In the genomic region with DNA sequence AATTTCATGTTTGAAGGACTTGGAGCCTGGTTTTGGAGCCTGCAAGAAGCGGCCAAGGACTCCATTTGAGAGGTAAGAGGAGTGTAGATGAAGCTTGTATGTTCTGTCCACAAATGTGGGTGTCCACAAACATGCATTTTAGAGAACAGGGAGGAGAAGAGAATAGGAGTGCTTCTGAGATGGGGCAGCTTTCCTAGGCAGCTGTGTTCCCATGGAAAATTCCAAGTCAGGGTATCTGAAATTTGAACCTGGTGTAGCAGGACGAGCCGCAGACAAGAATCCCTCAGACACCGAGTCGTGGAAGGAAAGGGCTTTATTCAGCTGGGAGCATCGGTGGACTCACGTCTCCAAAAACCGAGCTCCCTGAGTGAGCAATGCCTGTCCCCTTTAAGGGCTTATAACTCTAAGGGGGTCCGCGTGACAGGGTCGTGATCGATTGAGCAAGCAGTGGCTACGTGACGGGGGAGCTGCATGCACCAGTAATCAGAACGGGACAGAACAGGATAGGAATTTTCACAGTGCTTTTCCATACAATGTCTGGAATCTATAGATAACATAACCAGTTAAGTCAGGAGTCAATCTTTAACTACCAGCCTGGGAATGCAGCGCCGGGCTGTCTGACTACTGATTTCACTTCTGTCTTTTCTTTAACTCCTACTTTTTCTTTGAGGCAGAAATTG, we compare ENCODE assay signal across 30 cellular contexts.
DNase-seq lines count a peak whose midpoint lies in the region; ATAC-seq and TF ChIP-seq lines count a peak whose summit lies in the region.
"Had no signal": no experiment of that assay in that cellular context is flagged by ENCODE, and none has a peak within 500 bp of the region (broad histone marks: within the 10 kb centered on the region; RNA-seq: fewer than 3 reads in every experiment).

No MANE protein-coding gene starts in this region.

- H2BK5ac ChIP-seq in trophoblast cell (ENCODE audit: low read depth, low read length, poor library complexity), result peak overlapping the region; percentile 90

- H3K27ac Mint-ChIP-seq in activated CD8-positive, alpha-beta T cell treated with anti-CD3 and anti-CD28 coated beads for 36 hours, result no peak overlapping the region
- no peak overlapping the region for H3K27ac Mint-ChIP-seq in CD8-positive, alpha-beta T cell
- H3K27ac Mint-ChIP-seq: activated CD8-positive, alpha-beta T cell treated with anti-CD3 and anti-CD28 coated beads, Interleukin-2, amount 10 ng/mL, durations not matched to agents 7 days and 5 days; activated naive CD8-positive, alpha-beta T cell; effector memory CD8-positive, alpha-beta T cell; immature natural killer cell; T-helper 17 cell had no signal

- no peak overlapping the region for H3K23ac ChIP-seq in trophoblast cell (ENCODE audit: low read length)

- H3K27ac ChIP-seq in trophoblast cell (ENCODE audit: low read depth, low read length), result peak overlapping the region; percentile 94
- H3K27ac ChIP-seq in CD8-positive, alpha-beta T cell (ENCODE audit: low read depth, low read length), result no peak overlapping the region
- H3K27ac ChIP-seq: BLaER1 treated with 17β-estradiol and CSF1 and Interleukin-3, amounts not matched to agents 10 nM and 100 nM; cardiac muscle cell; GM23248; ovary; RWPE1 had no signal

- peak overlapping the region; percentile 28 for H3K4me2 ChIP-seq in trophoblast cell (ENCODE audit: low read length)
- H3K4me2 ChIP-seq: BLaER1 treated with 17β-estradiol and CSF1 and Interleukin-3, amounts not matched to agents 10 nM and 100 nM had no signal

- H4K91ac ChIP-seq in trophoblast cell (ENCODE audit: low read depth, low read length), result peak overlapping the region; percentile 92

- no peaks in the 10 kb centered on the region for H3K36me3 Mint-ChIP-seq in activated CD8-positive, alpha-beta T cell treated with anti-CD3 and anti-CD28 coated beads for 36 hours (ENCODE audit: low read depth)
- no peaks in the 10 kb centered on the region for H3K36me3 Mint-ChIP-seq in CD8-positive, alpha-beta T cell
- H3K36me3 Mint-ChIP-seq: activated naive CD8-positive, alpha-beta T cell; immature natural killer cell had no signal

- no peaks in the 10 kb centered on the region for H3K9me3 Mint-ChIP-seq in activated CD8-positive, alpha-beta T cell treated with anti-CD3 and anti-CD28 coated beads for 36 hours
- H3K9me3 Mint-ChIP-seq in CD8-positive, alpha-beta T cell, result no peaks in the 10 kb centered on the region

- peak overlapping the region; percentile 66 for H3K18ac ChIP-seq in trophoblast cell (ENCODE audit: low read length)

- peaks cover 6% of the 10 kb centered on the region for H3K27me3 Mint-ChIP-seq in activated CD8-positive, alpha-beta T cell treated with anti-CD3 and anti-CD28 coated beads for 36 hours
- H3K27me3 Mint-ChIP-seq in CD8-positive, alpha-beta T cell (ENCODE audit: low read depth), result no peaks in the 10 kb centered on the region

- intact Hi-C loops in activated CD8-positive, alpha-beta T cell treated with anti-CD3 and anti-CD28 coated beads for 36 hours (cut with micrococcal nuclease), result no loop called here
- intact Hi-C loops in CD8-positive, alpha-beta T cell (cut with DNase I, micrococcal nuclease), result no loop called here

- H2BK12ac ChIP-seq in trophoblast cell (ENCODE audit: low read length), result peak overlapping the region; percentile 23

- POLR2A ChIA-PET in activated CD8-positive, alpha-beta T cell treated with anti-CD3 and anti-CD28 coated beads for 36 hours (lab: Charles Lee), result no interaction called here
- POLR2A ChIA-PET in CD8-positive, alpha-beta T cell (lab: Charles Lee), result no interaction called here

- CTCF ChIA-PET in activated CD8-positive, alpha-beta T cell treated with anti-CD3 and anti-CD28 coated beads for 36 hours (lab: Charles Lee), result no interaction called here
- CTCF ChIA-PET in CD8-positive, alpha-beta T cell (lab: Charles Lee), result no interaction called here

- no peak for ATAC-seq in GM18505 (IDR thresholded peaks at IDR 0.05; ENCODE audit: unreplicated experiment)
- ATAC-seq in activated CD8-positive, alpha-beta T cell treated with anti-CD3 and anti-CD28 coated beads for 36 hours, result no peak
- no peak for ATAC-seq in CD8-positive, alpha-beta T cell
- ATAC-seq: activated CD8-positive, alpha-beta T cell treated with anti-CD3 and anti-CD28 coated beads, Interleukin-2, amount 10 ng/mL, durations not matched to agents 7 days and 5 days; effector memory CD8-positive, alpha-beta T cell; SK-N-SH treated with all-trans-retinoic acid at 6 μM for 48 hours; T-helper 17 cell had no signal

- H3K4me1 ChIP-seq in trophoblast cell (ENCODE audit: control insufficient read depth in 1 of 2, insufficient read depth in 2 of 2, low read length in 2 of 2), result peaks cover 6 to 15% of the 10 kb centered on the region in 2 experiments
- H3K4me1 ChIP-seq in CD8-positive, alpha-beta T cell (ENCODE audit: insufficient read depth, low read length), result no peaks in the 10 kb centered on the region
- H3K4me1 ChIP-seq: BLaER1 treated with 17β-estradiol and CSF1 and Interleukin-3, amounts not matched to agents 10 nM and 100 nM had no signal

- H2BK120ac ChIP-seq in trophoblast cell (ENCODE audit: insufficient read depth, low read length, poor library complexity), result peak overlapping the region; percentile 80

- H3K4me3 Mint-ChIP-seq in activated CD8-positive, alpha-beta T cell treated with anti-CD3 and anti-CD28 coated beads for 36 hours, result no peak overlapping the region
- no peak overlapping the region for H3K4me3 Mint-ChIP-seq in CD8-positive, alpha-beta T cell
- H3K4me3 Mint-ChIP-seq: activated CD8-positive, alpha-beta T cell treated with anti-CD3 and anti-CD28 coated beads, Interleukin-2, amount 10 ng/mL, durations not matched to agents 7 days and 5 days; activated naive CD8-positive, alpha-beta T cell; effector memory CD8-positive, alpha-beta T cell; immature natural killer cell; T-helper 17 cell had no signal

- peaks cover 2% of the 10 kb centered on the region for H3K79me2 ChIP-seq in trophoblast cell (ENCODE audit: control insufficient read depth, insufficient read depth, low read length, poor library complexity)

- in situ Hi-C loops in Caki2 (cut with HindIII; ENCODE audit: low pct_unique_long_range_greater_than_20kb, low sequenced_read_pairs), result loop anchor here (25.0 kb wide), 1 partner anchor 156 kb away; a partner anchor contains a TSS

- H3K4ac ChIP-seq in trophoblast cell (ENCODE audit: low read depth, low read length), result peak overlapping the region; percentile 16

- no peak overlapping the region for H3K9ac ChIP-seq in trophoblast cell (ENCODE audit: low read length)
- H3K9ac ChIP-seq: BLaER1 treated with 17β-estradiol and CSF1 and Interleukin-3, amounts not matched to agents 10 nM and 100 nM; GM23248 had no signal

- H3K4me1 Mint-ChIP-seq in activated CD8-positive, alpha-beta T cell treated with anti-CD3 and anti-CD28 coated beads for 36 hours (ENCODE audit: low read depth), result no peaks in the 10 kb centered on the region
- no peaks in the 10 kb centered on the region for H3K4me1 Mint-ChIP-seq in CD8-positive, alpha-beta T cell (ENCODE audit: low read depth)
- H3K4me1 Mint-ChIP-seq: immature natural killer cell, T-helper 17 cell had no signal

- TF ChIP-seq POLR2A in GM18505 (IDR thresholded peaks at IDR 0.05; ENCODE audit: borderline replicate concordance, extremely low read depth, insufficient read depth, insufficient read length), result no peak

- WGBS in trophoblast cell (ENCODE audit: extremely low coverage, insufficient coverage, insufficient read length), result no CpG with 5 or more reads among the region's 17 CpGs

- TF ChIP-seq CTCF in activated CD8-positive, alpha-beta T cell treated with anti-CD3 and anti-CD28 coated beads for 36 hours (IDR thresholded peaks at IDR 0.05), result no peak
- no peak for TF ChIP-seq CTCF in CD8-positive, alpha-beta T cell (IDR thresholded peaks at IDR 0.05)

- H3K4me3 ChIP-seq in trophoblast cell (ENCODE audit: low read depth, low read length), result no peak overlapping the region
- H3K4me3 ChIP-seq in CD8-positive, alpha-beta T cell (ENCODE audit: low read depth, low read length), result no peak overlapping the region
- H3K4me3 ChIP-seq: BLaER1 treated with 17β-estradiol and CSF1 and Interleukin-3, amounts not matched to agents 10 nM and 100 nM; cardiac muscle cell; GM23248; MG63; ovary had no signal

- peak overlapping the region; percentile 65 for H3K14ac ChIP-seq in trophoblast cell (ENCODE audit: low read length)

- DNase-seq in Caki2 (ENCODE audit: low read depth) (peak; percentile 84), OCI-M1 (lab: John Stamatoyannopoulos, UW) (peak; percentile 18), kidney glomerular epithelial cell (lab: John Stamatoyannopoulos, UW) (peak; percentile 36), trophoblast cell (peak; percentile 12 to 60)
- DNase-seq in activated CD4-positive, alpha-beta T cell treated with anti-CD3 and anti-CD28 coated beads, Interleukin-2, amount 50 U/mL, for 1 hour, result no peak
- DNase-seq in activated CD8-positive, alpha-beta T cell treated with anti-CD3 and anti-CD28 coated beads for 36 hours, result no peak
- no peak for DNase-seq in CD8-positive, alpha-beta T cell
- DNase-seq: activated CD4-positive, CD25-positive, alpha-beta regulatory T cell treated with anti-CD3 and anti-CD28 coated beads, Interleukin-2, amount 50 U/mL, for 72 hours; activated CD8-positive, alpha-beta T cell treated with anti-CD3 and anti-CD28 coated beads, Interleukin-2, amount 10 ng/mL, durations not matched to agents 7 days and 5 days; anterior cingulate cortex; cortex of kidney; effector memory CD8-positive, alpha-beta T cell; EL; GM23248; hippocampal formation; immature natural killer cell; KG1; MG63; NCI-H2081; NCI-H226; NCI-H774; ovary; stimulated activated CD4-positive, alpha-beta T cell treated with anti-CD3 and anti-CD28 coated beads, Interleukin-2, amount 100 ng/mL, for 48 hours; T-helper 17 cell had no signal

- H2AK5ac ChIP-seq in trophoblast cell (ENCODE audit: low read length), result peak overlapping the region; percentile 12

- peaks cover 38% of the 10 kb centered on the region for H3K79me1 ChIP-seq in trophoblast cell (ENCODE audit: low read length)

- H3K9me3 ChIP-seq in trophoblast cell (ENCODE audit: insufficient read depth, low read depth, low read length), result no peaks in the 10 kb centered on the region
- H3K9me3 ChIP-seq in CD8-positive, alpha-beta T cell (ENCODE audit: low read length), result no peaks in the 10 kb centered on the region
- H3K9me3 ChIP-seq: BLaER1 treated with 17β-estradiol and CSF1 and Interleukin-3, amounts not matched to agents 10 nM and 100 nM; MG63; ovary had no signal

- no peaks in the 10 kb centered on the region for H3K27me3 ChIP-seq in trophoblast cell (ENCODE audit: insufficient read depth, low read length)
- no peaks in the 10 kb centered on the region for H3K27me3 ChIP-seq in CD8-positive, alpha-beta T cell (ENCODE audit: insufficient read depth, low read length)
- H3K27me3 ChIP-seq: BLaER1 treated with 17β-estradiol and CSF1 and Interleukin-3, amounts not matched to agents 10 nM and 100 nM; cardiac muscle cell; MG63; ovary had no signal

- H4K12ac ChIP-seq in trophoblast cell (ENCODE audit: low read depth, low read length), result peak overlapping the region; percentile 4

- H2AFZ ChIP-seq in trophoblast cell (ENCODE audit: insufficient read depth, low read length, poor library complexity), result peak overlapping the region; percentile 1
- H2AFZ ChIP-seq: GM23248 had no signal

- peak overlapping the region; percentile 50 for H4K8ac ChIP-seq in trophoblast cell (ENCODE audit: low read depth, low read length)

- H3K36me3 ChIP-seq in trophoblast cell (ENCODE audit: control insufficient read depth in 1 of 2, insufficient read depth in 2 of 2, low read length in 2 of 2), result no peaks in the 10 kb centered on the region
- H3K36me3 ChIP-seq in CD8-positive, alpha-beta T cell (ENCODE audit: insufficient read depth, low read length), result no peaks in the 10 kb centered on the region
- H3K36me3 ChIP-seq: BLaER1 treated with 17β-estradiol and CSF1 and Interleukin-3, amounts not matched to agents 10 nM and 100 nM; cardiac muscle cell; MG63; ovary had no signal

Comparison
In these comparisons a context has a peak if more than half of its experiments do, and no peak if none do; other contexts are left out.
1. DNase-seq: peak in Caki2 (single experiment), OCI-M1 (single experiment), kidney glomerular epithelial cell (single experiment) and trophoblast cell (2 of 2); none in activated CD4-positive, alpha-beta T cell treated with anti-CD3 and anti-CD28 coated beads, Interleukin-2, amount 50 U/mL, for 1 hour (single experiment), activated CD8-positive, alpha-beta T cell treated with anti-CD3 and anti-CD28 coated beads for 36 hours (single experiment) and CD8-positive, alpha-beta T cell (0 of 7).